Comparison of ENCODE assay signal across 8 cellular contexts in the genomic region with DNA sequence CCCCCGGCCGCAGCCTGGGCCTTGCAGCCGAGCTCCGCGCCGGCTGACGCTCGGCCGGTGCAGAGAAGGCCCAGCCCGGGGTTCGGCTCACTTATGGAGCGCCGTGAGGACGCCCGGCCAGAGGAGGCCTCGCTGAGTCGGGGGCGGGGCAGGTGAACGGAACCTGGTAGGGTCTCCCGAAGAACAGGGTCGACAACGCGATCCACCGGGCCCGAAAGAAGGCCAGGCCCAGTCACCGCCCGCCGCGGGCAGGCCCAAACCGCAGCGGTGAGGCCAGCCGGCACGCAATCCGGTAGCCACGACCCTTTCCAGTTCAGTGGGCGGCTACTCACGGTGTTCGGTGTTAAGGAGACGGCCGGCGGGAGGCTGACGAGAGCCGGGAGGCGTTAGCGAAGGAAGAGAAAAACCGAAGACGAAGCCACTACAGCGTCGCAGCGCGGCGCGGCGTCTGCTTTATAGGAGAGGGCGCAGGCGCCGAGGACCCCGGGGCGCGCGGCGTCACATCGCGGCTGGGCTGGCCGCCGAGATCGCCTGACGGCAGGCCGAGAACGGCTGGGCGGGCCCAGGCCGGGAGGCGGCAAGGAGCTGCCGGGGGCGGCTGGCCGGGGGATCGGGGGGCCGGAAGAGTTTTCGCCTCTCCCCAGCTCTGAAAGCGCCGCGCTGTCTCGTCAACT. TPM values are rescaled to one million over a fixed set of nuclear protein-coding genes. Genes with fewer than 3 reads are reported as not detected.
A peak's percentile ranks its signal among the peaks of the same experiment; 100 is the strongest.
DNase-seq lines count a peak whose midpoint lies in the region; ATAC-seq and TF ChIP-seq lines count a peak whose summit lies in the region.

A gene (minus strand): TSS at position 428 of the 674 bp plus-strand sequence. CDS start 2,928 bp downstream, outside the sequence.

- H3K4me3 Mint-ChIP-seq in activated CD4-positive, alpha-beta memory T cell treated with anti-CD3 and anti-CD28 coated beads for 36 hours = peak within 1 kb of the TSS; percentile 95

- H3K9ac ChIP-seq in BLaER1 (peak within 1 kb of the TSS; percentile 100), liver (ENCODE audit: low read depth in 1 of 2, low read length in 2 of 2) (peak within 1 kb of the TSS; percentile 89 to 98)

- H3K36me3 ChIP-seq in BLaER1 (peaks cover 21% of the 10 kb centered on the region), liver (ENCODE audit: control insufficient read depth in 4 of 4, insufficient read depth in 3 of 4, low read depth in 1 of 4, low read length in 3 of 4) (peaks cover 2 to 11% (median 9%) of the 10 kb centered on the region in 4 donors)

- ATAC-seq in HG03432 (IDR thresholded peaks at IDR 0.05; ENCODE audit: unreplicated experiment) = peak; percentile 87

- peak within 1 kb of the TSS; percentile 96 for H3K27ac Mint-ChIP-seq in activated CD4-positive, alpha-beta memory T cell treated with anti-CD3 and anti-CD28 coated beads for 36 hours

- no peak for TF ChIP-seq CTCF in liver (IDR thresholded peaks at IDR 0.05; ENCODE audit: low read depth, low read length, missing input control)

- H3K9me3 ChIP-seq in BLaER1 = no peaks in the 10 kb centered on the region
- no peaks in the 10 kb centered on the region for H3K9me3 ChIP-seq in liver (ENCODE audit: control insufficient read depth in 4 of 4, low read length in 3 of 4)

- H3K27ac ChIP-seq in BLaER1 (peak within 1 kb of the TSS; percentile 100), liver (ENCODE audit: low read depth in 1 of 2, low read length in 2 of 2) (peak within 1 kb of the TSS; percentile 99)

- POLR2A ChIA-PET in activated CD4-positive, alpha-beta memory T cell treated with anti-CD3 and anti-CD28 coated beads for 36 hours (lab: Charles Lee) = interaction anchor here (0.5 to 2.9 kb wide), 31 partner anchors 8 to 433 kb away, joined by 3 to 42 read pairs (median 4); a partner anchor contains a TSS

- DNase-seq in GM19238 (ENCODE audit: insufficient read length, low spot score) (peak; percentile 75), NCI-H748 (lab: John Stamatoyannopoulos, UW; ENCODE audit: unreplicated experiment) (peak; percentile 87), dermis microvascular lymphatic vessel endothelial cell (ENCODE audit: low read depth in 2 of 2) (peak; percentile 41 to 83)
- DNase-seq in activated CD4-positive, alpha-beta memory T cell treated with anti-CD3 and anti-CD28 coated beads for 36 hours = peak; percentile 88
- DNase-seq in stimulated activated CD4-positive, alpha-beta T cell treated with anti-CD3 and anti-CD28 coated beads, Interleukin-4, amount 100 ng/mL, for 1 hour = peak; percentile 87

- CTCF ChIA-PET in activated CD4-positive, alpha-beta memory T cell treated with anti-CD3 and anti-CD28 coated beads for 36 hours (lab: Charles Lee) = interaction anchor here (0.5 to 2.9 kb wide), 8 partner anchors 8 to 675 kb away, joined by 3 to 10 read pairs (median 4); a partner anchor contains a TSS

- intact Hi-C loops in activated CD4-positive, alpha-beta memory T cell treated with anti-CD3 and anti-CD28 coated beads for 36 hours (cut with micrococcal nuclease) = loop anchor here (1.0 to 10.0 kb wide), 7 partner anchors 50 to 582 kb away; a partner anchor contains a TSS

- peaks cover 33% of the 10 kb centered on the region for H3K4me1 Mint-ChIP-seq in activated CD4-positive, alpha-beta memory T cell treated with anti-CD3 and anti-CD28 coated beads for 36 hours (ENCODE audit: low read depth)

- H3K4me2 ChIP-seq in BLaER1 = peak within 1 kb of the TSS; percentile 96

- H3K4me1 ChIP-seq in BLaER1 = peaks cover 30% of the 10 kb centered on the region
- H3K4me1 ChIP-seq in liver (ENCODE audit: control insufficient read depth in 4 of 4, insufficient read depth in 4 of 4, low read length in 3 of 4) = peaks cover 3 to 30% (median 18%) of the 10 kb centered on the region in 4 donors

- no peaks in the 10 kb centered on the region for H3K9me3 Mint-ChIP-seq in activated CD4-positive, alpha-beta memory T cell treated with anti-CD3 and anti-CD28 coated beads for 36 hours

- H3K27me3 ChIP-seq in BLaER1 (no peaks in the 10 kb centered on the region), liver (ENCODE audit: control insufficient read depth in 4 of 4, insufficient read depth in 4 of 4, low read length in 3 of 4) (no peaks in the 10 kb centered on the region)

- H3K36me3 Mint-ChIP-seq in activated CD4-positive, alpha-beta memory T cell treated with anti-CD3 and anti-CD28 coated beads for 36 hours = peaks cover 18% of the 10 kb centered on the region

- peak within 1 kb of the TSS; percentile 95 for H3K4me3 ChIP-seq in BLaER1
- H3K4me3 ChIP-seq in liver (ENCODE audit: low read depth in 1 of 3, low read length in 3 of 3) = peak within 1 kb of the TSS; percentile 90 to 98 (median 91)

- WGBS in liver = under 1% methylated on average over 83 of the region's 83 CpGs

- H4K20me1 ChIP-seq in BLaER1 = peaks cover 50% of the 10 kb centered on the region

- no peak for TF ChIP-seq RAD21 in liver (IDR thresholded peaks at IDR 0.05)

- H3K27me3 Mint-ChIP-seq in activated CD4-positive, alpha-beta memory T cell treated with anti-CD3 and anti-CD28 coated beads for 36 hours = no peaks in the 10 kb centered on the region

TF ChIP-seq in liver, 16 proteins besides CTCF, POLR2A, EP300 and RAD21:
- TF ChIP-seq, protein P1, sequence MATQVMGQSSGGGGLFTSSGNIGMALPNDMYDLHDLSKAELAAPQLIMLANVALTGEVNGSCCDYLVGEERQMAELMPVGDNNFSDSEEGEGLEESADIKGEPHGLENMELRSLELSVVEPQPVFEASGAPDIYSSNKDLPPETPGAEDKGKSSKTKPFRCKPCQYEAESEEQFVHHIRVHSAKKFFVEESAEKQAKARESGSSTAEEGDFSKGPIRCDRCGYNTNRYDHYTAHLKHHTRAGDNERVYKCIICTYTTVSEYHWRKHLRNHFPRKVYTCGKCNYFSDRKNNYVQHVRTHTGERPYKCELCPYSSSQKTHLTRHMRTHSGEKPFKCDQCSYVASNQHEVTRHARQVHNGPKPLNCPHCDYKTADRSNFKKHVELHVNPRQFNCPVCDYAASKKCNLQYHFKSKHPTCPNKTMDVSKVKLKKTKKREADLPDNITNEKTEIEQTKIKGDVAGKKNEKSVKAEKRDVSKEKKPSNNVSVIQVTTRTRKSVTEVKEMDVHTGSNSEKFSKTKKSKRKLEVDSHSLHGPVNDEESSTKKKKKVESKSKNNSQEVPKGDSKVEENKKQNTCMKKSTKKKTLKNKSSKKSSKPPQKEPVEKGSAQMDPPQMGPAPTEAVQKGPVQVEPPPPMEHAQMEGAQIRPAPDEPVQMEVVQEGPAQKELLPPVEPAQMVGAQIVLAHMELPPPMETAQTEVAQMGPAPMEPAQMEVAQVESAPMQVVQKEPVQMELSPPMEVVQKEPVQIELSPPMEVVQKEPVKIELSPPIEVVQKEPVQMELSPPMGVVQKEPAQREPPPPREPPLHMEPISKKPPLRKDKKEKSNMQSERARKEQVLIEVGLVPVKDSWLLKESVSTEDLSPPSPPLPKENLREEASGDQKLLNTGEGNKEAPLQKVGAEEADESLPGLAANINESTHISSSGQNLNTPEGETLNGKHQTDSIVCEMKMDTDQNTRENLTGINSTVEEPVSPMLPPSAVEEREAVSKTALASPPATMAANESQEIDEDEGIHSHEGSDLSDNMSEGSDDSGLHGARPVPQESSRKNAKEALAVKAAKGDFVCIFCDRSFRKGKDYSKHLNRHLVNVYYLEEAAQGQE (IDR thresholded peaks at IDR 0.05) = peak; percentile 85
- TF ChIP-seq FOXA2 (IDR thresholded peaks at IDR 0.05) = no peak
- peak; percentile 83 for TF ChIP-seq TAF1 (conservative IDR thresholded peaks at IDR 0.05)
- peak; percentile 48 for TF ChIP-seq YY1 (IDR thresholded peaks at IDR 0.05)

RNA-seq across cellular contexts. Expression of the gene that starts here (rescaled TPM):
- total RNA-seq in activated CD4-positive, alpha-beta memory T cell treated with anti-CD3 and anti-CD28 coated beads for 36 hours = 100 to 1,000 TPM; 284 to 286 TPM
- 134 and 173 TPM in 2 replicates for total RNA-seq in dermis microvascular lymphatic vessel endothelial cell
- total RNA-seq in liver = 100 to 1,000 TPM; 129 to 207 TPM
- polyA plus RNA-seq in liver = 100 to 1,000 TPM; 298 to 407 TPM

Comparison
In these comparisons a context has a peak if more than half of its experiments do, and no peak if none do; other contexts are left out.
1. Peak in every context shown above with its lines: DNase-seq, ATAC-seq, H3K4me3 ChIP-seq and H3K27ac ChIP-seq.